ENCODE assay signal across 2 cellular contexts in genomic region chr2:77938462-77938861, GRCh38.
TF ChIP-seq lines count a peak whose summit lies in the region.

No MANE protein-coding gene starts in this region.

TF ChIP-seq in HepG2, 621 proteins besides CTCF, POLR2A, EP300 and RAD21 (continued from another document):
- TF ChIP-seq HNF1A (IDR thresholded peaks at IDR 0.05; ENCODE audit: low read depth) (no peak), HNF1A (CRISPR knock-in tag; IDR thresholded peaks at IDR 0.05; ENCODE audit: borderline replicate concordance) (no peak), ARHGAP35 (CRISPR knock-in tag; IDR thresholded peaks at IDR 0.05; ENCODE audit: borderline replicate concordance) (no peak), BRD4 (CRISPR knock-in tag; IDR thresholded peaks at IDR 0.05) (no peak), CEBPB (IDR thresholded peaks at IDR 0.05; ENCODE audit: borderline replicate concordance, low read depth, low read length) (peak; percentile 57; the same call in 1 of the 2 replicates), ATF4 (CRISPR knock-in tag; IDR thresholded peaks at IDR 0.05) (peak in 1 of 2 experiments; percentile 65; a peak in 2 of 4 replicates), GMEB2 (CRISPR knock-in tag; IDR thresholded peaks at IDR 0.05; ENCODE audit: low read depth) (no peak), ZSCAN9 (CRISPR knock-in tag; IDR thresholded peaks at IDR 0.05; ENCODE audit: borderline replicate concordance) (no peak)

TF ChIP-seq in WTC11, 78 proteins besides CTCF, POLR2A, EP300 and RAD21:
- TF ChIP-seq HMGXB4 (CRISPR knock-in tag; IDR thresholded peaks at IDR 0.05) (no peak), GABPB1 (CRISPR knock-in tag; IDR thresholded peaks at IDR 0.05) (0 out of 2 replicates have a peak, but pooled peaks have one; percentile 27), NFYB (CRISPR knock-in tag; conservative IDR thresholded peaks at IDR 0.05; ENCODE audit: low read depth) (no peak)
